18 cellular contexts compared by ENCODE assay signal in the genomic region with DNA sequence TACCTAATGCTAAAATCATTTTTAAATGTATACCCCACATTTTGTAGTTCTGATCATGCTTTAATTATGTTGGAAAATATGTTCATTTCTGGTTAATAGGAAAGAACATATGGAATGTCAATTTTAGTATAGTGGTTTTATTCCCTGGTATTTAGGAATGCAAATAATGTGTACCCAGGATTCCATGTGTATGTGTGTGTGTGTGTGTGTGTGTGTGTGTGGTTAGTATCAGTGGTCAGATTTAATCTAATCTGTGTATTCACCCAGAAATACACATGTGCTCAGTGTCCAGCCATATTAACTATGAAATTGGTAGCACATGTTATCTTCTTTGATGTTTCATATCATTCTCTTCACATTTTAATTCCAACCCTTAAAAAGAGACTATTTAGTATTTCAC.
"Had no signal": no experiment of that assay in that cellular context is flagged by ENCODE, and none has a peak within 500 bp of the region (broad histone marks: within the 10 kb centered on the region; RNA-seq: fewer than 3 reads in every experiment).

No MANE protein-coding gene starts in this region.

- H3K27ac ChIP-seq: coronary artery, esophagus muscularis mucosa, lower lobe of right lung, pancreas, suprapubic skin had no signal

- H3K9me3 ChIP-seq: esophagus muscularis mucosa, lower lobe of right lung, pancreas, suprapubic skin had no signal

- H3K4me1 ChIP-seq: esophagus muscularis mucosa, lower lobe of right lung, pancreas, suprapubic skin had no signal

- H3K27me3 ChIP-seq: esophagus muscularis mucosa, pancreas, suprapubic skin had no signal

- H3K36me3 ChIP-seq: esophagus muscularis mucosa, lower lobe of right lung, pancreas, suprapubic skin had no signal

- H3K4me3 ChIP-seq: coronary artery, esophagus muscularis mucosa, lower lobe of right lung, pancreas, suprapubic skin had no signal

- DNase-seq: dermis blood vessel endothelial cell; effector memory CD4-positive, alpha-beta T cell; foreskin melanocyte; hypothalamus; left ventricle myocardium superior; lower lobe of right lung; natural killer cell; occipital lobe; pancreas; right cardiac atrium; small intestine; stimulated activated CD4-positive, alpha-beta T cell treated with anti-CD3 and anti-CD28 coated beads, Interleukin-15, amount 100 ng/mL, for 24 hours; stimulated activated CD4-positive, alpha-beta T cell treated with anti-CD3 and anti-CD28 coated beads, Interleukin-2, amount 100 ng/mL, for 48 hours; stimulated activated naive B cell treated with anti-CD40 and anti-IgM and Interleukin-4, amounts not matched to agents 10 μg/mL and 1 μg/mL and 100 μg/mL, for 72 hours; trophoblast cell had no signal
